In the genomic region with DNA sequence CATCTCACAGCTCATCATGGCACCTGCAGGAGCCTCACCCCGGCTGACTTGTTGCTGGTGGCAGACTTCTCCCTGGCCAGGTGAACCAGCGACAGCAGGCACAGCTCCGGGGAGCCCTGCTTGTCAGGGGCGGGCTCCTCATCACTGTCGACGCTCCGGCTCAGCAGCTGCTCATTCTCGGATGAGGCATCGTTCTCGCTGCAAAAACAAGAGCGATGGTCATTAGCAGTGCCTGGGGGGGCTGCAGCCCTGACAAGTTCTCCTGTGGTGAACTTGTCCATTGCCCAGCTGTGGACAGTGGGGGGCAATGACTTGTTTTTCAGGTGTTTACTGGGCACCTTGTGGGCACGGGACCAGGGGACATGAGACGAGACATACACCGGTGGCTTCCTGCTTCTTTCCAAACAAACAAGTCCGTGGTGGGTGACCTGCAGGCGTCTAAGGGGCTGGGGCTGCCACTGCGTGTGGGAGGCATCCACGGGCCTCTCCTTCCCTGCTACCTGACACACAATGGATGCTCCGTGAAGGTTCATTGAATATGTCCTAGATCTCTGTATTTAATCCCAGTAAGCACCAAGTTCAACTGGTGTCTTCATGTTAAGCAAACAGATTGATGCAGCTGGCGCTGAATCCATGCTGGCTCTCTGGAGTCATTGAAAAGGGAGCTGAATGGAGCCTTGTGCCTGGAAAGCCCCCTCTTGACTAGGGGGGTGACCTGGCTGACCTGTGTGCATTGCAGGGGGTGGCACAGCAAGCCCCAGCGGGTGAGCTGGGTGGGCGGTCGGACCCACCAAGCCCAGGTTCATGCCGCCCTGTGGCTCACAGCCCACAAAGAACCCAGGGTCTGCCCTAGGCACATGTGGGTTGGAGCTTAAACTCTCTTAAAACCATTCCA, we compare ENCODE assay signal across 14 cellular contexts.
DNase-seq lines count a peak whose midpoint lies in the region; ATAC-seq and TF ChIP-seq lines count a peak whose summit lies in the region.
"Had no signal": no experiment of that assay in that cellular context is flagged by ENCODE, and none has a peak within 500 bp of the region (broad histone marks: within the 10 kb centered on the region; RNA-seq: fewer than 3 reads in every experiment).

No MANE protein-coding gene starts in this region.

- intact Hi-C loops in spleen (cut with DNase I; ENCODE audit: low total_unique reads), result no loop called here

- CTCF ChIA-PET in GM10248 (lab: Yijun Ruan, JAX), result no interaction called here

- DNase-seq in activated CD8-positive, alpha-beta memory T cell treated with anti-CD3 and anti-CD28 coated beads for 24 hours, result peak; percentile 38
- no peak for DNase-seq in activated CD8-positive, alpha-beta memory T cell treated with anti-CD3 and anti-CD28 coated beads, Interleukin-2, amount 50 U/mL, for 4 hours
- peak; percentile 9 for DNase-seq in GM10248 (ENCODE audit: extremely low spot score)
- peak; percentile 6 for DNase-seq in NCI-H345 treated with DMSO at 0.1 percent for 48 hours (lab: John Stamatoyannopoulos, UW; ENCODE audit: unreplicated experiment)
- peak; percentile 66 for DNase-seq in spleen
- no peak for DNase-seq in DMS114 treated with DMSO at 0.1 percent for 48 hours (lab: John Stamatoyannopoulos, UW; ENCODE audit: unreplicated experiment)
- DNase-seq in upper lobe of left lung, result no peak
- DNase-seq: glutamatergic neuron; NCI-H1105; stimulated activated CD4-positive, alpha-beta T cell treated with anti-CD3 and anti-CD28 coated beads, Interleukin-2, amount 100 ng/mL, for 24 hours; stimulated activated naive CD4-positive, alpha-beta T cell; T-helper 9 cell had no signal

- 87 to 91% (median 90%) methylated on average over 7 to 24 of the region's 24 CpGs for WGBS in spleen, 5 donors
- WGBS in upper lobe of left lung, 2 donors, result 77 to 88% methylated on average over 20 to 24 of the region's 24 CpGs

- H3K36me3 ChIP-seq in spleen (no peaks in the 10 kb centered on the region), upper lobe of left lung (no peaks in the 10 kb centered on the region)

- no peak for TF ChIP-seq EP300 in upper lobe of left lung (IDR thresholded peaks at IDR 0.05)

- no peak for ATAC-seq in HG02623 (IDR thresholded peaks at IDR 0.05; ENCODE audit: unreplicated experiment)
- no peak for ATAC-seq in upper lobe of left lung (ENCODE audit: low FRiP score in 2 of 2)
- ATAC-seq: Panc1 had no signal

- H3K4me3 ChIP-seq in spleen (no peak overlapping the region), upper lobe of left lung (no peak overlapping the region)

- H3K27me3 ChIP-seq in spleen (replicated peaks in 1 of 7), result peaks cover 0 to 4% (median 0%) of the 10 kb centered on the region in 7 donors
- no peaks in the 10 kb centered on the region for H3K27me3 ChIP-seq in upper lobe of left lung

- H3K4me1 ChIP-seq in spleen (no peaks in the 10 kb centered on the region), upper lobe of left lung (no peaks in the 10 kb centered on the region)

- H3K27ac ChIP-seq in spleen, result no peak overlapping the region
- no peak overlapping the region for H3K27ac ChIP-seq in upper lobe of left lung

- H3K9me3 ChIP-seq in spleen (no peaks in the 10 kb centered on the region), upper lobe of left lung (no peaks in the 10 kb centered on the region)

- TF ChIP-seq CTCF in GM10248 (IDR thresholded peaks at IDR 0.05; ENCODE audit: control extremely low read depth, extremely low read depth, low read depth, missing control alignments) (no peak), spleen (IDR thresholded peaks at IDR 0.05 in 8 of 11, conservative IDR thresholded peaks at IDR 0.05 in 3 of 11) (no peak), upper lobe of left lung (IDR thresholded peaks at IDR 0.05) (no peak)

- TF ChIP-seq POLR2A in spleen (IDR thresholded peaks at IDR 0.05) (no peak), upper lobe of left lung (IDR thresholded peaks at IDR 0.05) (no peak)

- POLR2A ChIA-PET in GM10248 (lab: Yijun Ruan, JAX), result no interaction called here

Comparison
In these comparisons a context has a peak if more than half of its experiments do, and no peak if none do; other contexts are left out.
1. DNase-seq: peak in activated CD8-positive, alpha-beta memory T cell treated with anti-CD3 and anti-CD28 coated beads for 24 hours (single experiment), GM10248 (single experiment), NCI-H345 treated with DMSO at 0.1 percent for 48 hours (single experiment) and spleen (single experiment); none in activated CD8-positive, alpha-beta memory T cell treated with anti-CD3 and anti-CD28 coated beads, Interleukin-2, amount 50 U/mL, for 4 hours (single experiment), DMS114 treated with DMSO at 0.1 percent for 48 hours (single experiment) and upper lobe of left lung (0 of 2).